Comparison of ENCODE assay signal across 8 cellular contexts in genomic region chr6:134295953-134296553, GRCh38. TPM values are rescaled to one million over a fixed set of nuclear protein-coding genes. Genes with fewer than 3 reads are reported as not detected.
DNase-seq lines count a peak whose midpoint lies in the region; ATAC-seq and TF ChIP-seq lines count a peak whose summit lies in the region.

No MANE protein-coding gene starts in this region.

- H3F3A ChIP-seq in PC-9 (ENCODE audit: insufficient read depth, low read depth): peaks cover 26% of the 10 kb centered on the region

- POLR2A ChIA-PET in PC-9 (lab: Charles Lee; ENCODE audit: unreplicated experiment): interaction anchor here (0.6 to 0.7 kb wide), 2 partner anchors 117 to 1554 kb away, joined by 3 to 6 read pairs; no protein-coding TSS in a partner anchor

- H3K79me2 ChIP-seq in PC-9 (ENCODE audit: low read depth): no peaks in the 10 kb centered on the region

- no peak overlapping the region for H2AFZ ChIP-seq in PC-9

- H3K9me2 ChIP-seq in PC-9 (ENCODE audit: insufficient read depth): no peaks in the 10 kb centered on the region

- no TSS peak for BruUV-seq in PC-9 (replicated peaks; lab: Mats Ljungman, UMichigan)

- H3K36me3 ChIP-seq in PC-9 (ENCODE audit: low read depth): no peaks in the 10 kb centered on the region

- TF ChIP-seq CTCF in PC-9 (conservative IDR thresholded peaks at IDR 0.05): no peak
- TF ChIP-seq CTCF in natural killer cell (IDR thresholded peaks at IDR 0.05): no peak

- peaks cover 0 to 3% of the 10 kb centered on the region in 2 donors for H3K27me3 Mint-ChIP-seq in natural killer cell (ENCODE audit: low read depth in 2 of 2)
- peaks cover 2% of the 10 kb centered on the region for H3K27me3 Mint-ChIP-seq in activated T-helper 1 cell treated with anti-CD3 and anti-CD28 coated beads, Interleukin-12 subunit alpha, Interleukin-12 subunit beta, Interleukin-2, Interleukin-4 antibody, amounts not matched to agents 30 ng/mL and 10 ng/mL and 1 ng/mL, durations not matched to agents 14 hours and 24 hours and 36 hours (ENCODE audit: insufficient read depth)

- no peaks in the 10 kb centered on the region for H3K9me3 Mint-ChIP-seq in natural killer cell
- H3K9me3 Mint-ChIP-seq in activated T-helper 1 cell treated with anti-CD3 and anti-CD28 coated beads, Interleukin-12 subunit alpha, Interleukin-12 subunit beta, Interleukin-2, Interleukin-4 antibody, amounts not matched to agents 30 ng/mL and 10 ng/mL and 1 ng/mL, durations not matched to agents 14 hours and 24 hours and 36 hours: no peaks in the 10 kb centered on the region

- no peaks in the 10 kb centered on the region for H3K27me3 ChIP-seq in PC-9 (ENCODE audit: insufficient read depth, low read depth)

- peak; percentile 34 for TF ChIP-seq POLR2A in erythroblast (IDR thresholded peaks at IDR 0.05; ENCODE audit: low read length)

- peak; percentile 83 for ATAC-seq in HG02798 (IDR thresholded peaks at IDR 0.05; ENCODE audit: poor library complexity, unreplicated experiment)
- ATAC-seq in natural killer cell: peak in 2 of 3 donors; percentile 56 to 88
- no peak for ATAC-seq in GM21360 (IDR thresholded peaks at IDR 0.05; ENCODE audit: unreplicated experiment)

- peak; percentile 79 for DNase-seq in DMS 273 treated with DMSO at 0.1 percent for 48 hours (lab: John Stamatoyannopoulos, UW)
- DNase-seq in PC-9: peak; percentile 63 to 99
- peak; percentile 84 to 87 for DNase-seq in erythroblast (lab: John Stamatoyannopoulos, UW)
- no peak for DNase-seq in natural killer cell
- DNase-seq in activated T-helper 1 cell treated with anti-CD3 and anti-CD28 coated beads, Interleukin-12 subunit alpha, Interleukin-12 subunit beta, Interleukin-2, Interleukin-4 antibody, amounts not matched to agents 30 ng/mL and 10 ng/mL and 1 ng/mL, durations not matched to agents 14 hours and 24 hours and 36 hours (ENCODE audit: low spot score): no peak
- DNase-seq in SHP77 treated with DMSO at 0.1 percent for 48 hours (lab: John Stamatoyannopoulos, UW): no peak

- peaks cover 30% of the 10 kb centered on the region for H3K4me1 ChIP-seq in PC-9 (replicated peaks; ENCODE audit: insufficient read depth)

- H3K4me1 Mint-ChIP-seq in natural killer cell: no peaks in the 10 kb centered on the region
- H3K4me1 Mint-ChIP-seq in activated T-helper 1 cell treated with anti-CD3 and anti-CD28 coated beads, Interleukin-12 subunit alpha, Interleukin-12 subunit beta, Interleukin-2, Interleukin-4 antibody, amounts not matched to agents 30 ng/mL and 10 ng/mL and 1 ng/mL, durations not matched to agents 14 hours and 24 hours and 36 hours (ENCODE audit: low read depth): peaks cover 18% of the 10 kb centered on the region

- peak overlapping the region; percentile 70 for H3K27ac ChIP-seq in PC-9

- H3K9me3 ChIP-seq in PC-9 (ENCODE audit: insufficient read depth, low read depth): 0 out of 2 replicates have a peak, but pooled peaks cover 4% of the 10 kb centered on the region

- CTCF ChIA-PET in PC-9 (lab: Charles Lee): no interaction called here

- no peaks in the 10 kb centered on the region for H3K36me3 Mint-ChIP-seq in natural killer cell
- peaks cover 1% of the 10 kb centered on the region for H3K36me3 Mint-ChIP-seq in activated T-helper 1 cell treated with anti-CD3 and anti-CD28 coated beads, Interleukin-12 subunit alpha, Interleukin-12 subunit beta, Interleukin-2, Interleukin-4 antibody, amounts not matched to agents 30 ng/mL and 10 ng/mL and 1 ng/mL, durations not matched to agents 14 hours and 24 hours and 36 hours (ENCODE audit: low read depth)

- H4K20me1 ChIP-seq in PC-9 (ENCODE audit: insufficient read depth): no peaks in the 10 kb centered on the region

- H3K27ac Mint-ChIP-seq in natural killer cell: no peak overlapping the region
- no peak overlapping the region for H3K27ac Mint-ChIP-seq in activated T-helper 1 cell treated with anti-CD3 and anti-CD28 coated beads, Interleukin-12 subunit alpha, Interleukin-12 subunit beta, Interleukin-2, Interleukin-4 antibody, amounts not matched to agents 30 ng/mL and 10 ng/mL and 1 ng/mL, durations not matched to agents 14 hours and 24 hours and 36 hours

- no peak overlapping the region for H3K4me3 Mint-ChIP-seq in natural killer cell
- H3K4me3 Mint-ChIP-seq in activated T-helper 1 cell treated with anti-CD3 and anti-CD28 coated beads, Interleukin-12 subunit alpha, Interleukin-12 subunit beta, Interleukin-2, Interleukin-4 antibody, amounts not matched to agents 30 ng/mL and 10 ng/mL and 1 ng/mL, durations not matched to agents 14 hours and 24 hours and 36 hours: no peak overlapping the region

- intact Hi-C loops in PC-9 (cut with micrococcal nuclease; ENCODE audit: unreplicated experiment) (loop anchor here (1.0 to 10.0 kb wide), 3 partner anchors 121 to 349 kb away; no protein-coding TSS in a partner anchor), natural killer cell (cut with micrococcal nuclease) (no loop called here)
- intact Hi-C loops in activated T-helper 1 cell treated with anti-CD3 and anti-CD28 coated beads, Interleukin-12 subunit alpha, Interleukin-12 subunit beta, Interleukin-2, Interleukin-4 antibody, amounts not matched to agents 30 ng/mL and 10 ng/mL and 1 ng/mL, durations not matched to agents 14 hours and 24 hours and 36 hours (cut with micrococcal nuclease): no loop called here

- peak overlapping the region; percentile 50 for H3K4me2 ChIP-seq in PC-9

- H3K4me3 ChIP-seq in PC-9: no peak overlapping the region

RNA-seq across cellular contexts. Expression of gene SGK1, which starts 21.9 kb away (rescaled TPM):
- 11.3 and 13.5 TPM in 2 replicates for total RNA-seq in PC-9 (2021)
- total RNA-seq in natural killer cell: 10 to 100 TPM; 31.8 to 89.6 (median 33.3) TPM
- total RNA-seq in activated T-helper 1 cell treated with anti-CD3 and anti-CD28 coated beads, Interleukin-12 subunit alpha, Interleukin-12 subunit beta, Interleukin-2, Interleukin-4 antibody, amounts not matched to agents 30 ng/mL and 10 ng/mL and 1 ng/mL, durations not matched to agents 14 hours and 24 hours and 36 hours: 48.7 and 50.2 TPM in 2 replicates

Comparison
In these comparisons a context has a peak if more than half of its experiments do, and no peak if none do; other contexts are left out.
1. DNase-seq: peak in DMS 273 treated with DMSO at 0.1 percent for 48 hours (single experiment), PC-9 (2 of 2) and erythroblast (2 of 2); none in natural killer cell (single experiment), activated T-helper 1 cell treated with anti-CD3 and anti-CD28 coated beads, Interleukin-12 subunit alpha, Interleukin-12 subunit beta, Interleukin-2, Interleukin-4 antibody, amounts not matched to agents 30 ng/mL and 10 ng/mL and 1 ng/mL, durations not matched to agents 14 hours and 24 hours and 36 hours (single experiment) and SHP77 treated with DMSO at 0.1 percent for 48 hours (single experiment).